Comparison of ENCODE assay signal across 8 cellular contexts in genomic region chr3:16512435-16513140, GRCh38. TPM values are rescaled to one million over a fixed set of nuclear protein-coding genes. Genes with fewer than 3 reads are reported as not detected.
A peak's percentile ranks its signal among the peaks of the same experiment; 100 is the strongest.
DNase-seq lines count a peak whose midpoint lies in the region; ATAC-seq and TF ChIP-seq lines count a peak whose summit lies in the region.

No MANE protein-coding gene starts in this region.

- peak; percentile 28 for DNase-seq in ELF-1 (ENCODE audit: low read depth, low spot score)
- peak; percentile 91 for DNase-seq in NAMALWA (ENCODE audit: low spot score)
- peak; percentile 30 for DNase-seq in activated T-cell treated with anti-CD3 and anti-CD28 coated beads, Interleukin-2, amount 50 U/mL, for 4 hours
- DNase-seq in fibroblast of the conjunctiva (ENCODE audit: low read depth) = peak; percentile 17
- no peak for DNase-seq in neuronal stem cell (ENCODE audit: low spot score)
- DNase-seq in vagina (ENCODE audit: extremely low spot score in 2 of 2) = no peak
- no peak for DNase-seq in NCI-H1092 (lab: John Stamatoyannopoulos, UW)

- peak; percentile 11 for ATAC-seq in GM21723 (IDR thresholded peaks at IDR 0.05; ENCODE audit: unreplicated experiment)
- ATAC-seq in activated T-cell treated with anti-CD3 and anti-CD28 coated beads, Interleukin-2, amount 50 U/mL, for 4 hours = peak; percentile 32 to 52

- H2BK5ac ChIP-seq in neuronal stem cell (ENCODE audit: low read length) = peak overlapping the region; percentile 14

- peak overlapping the region; percentile 74 for H3K9ac ChIP-seq in neuronal stem cell (ENCODE audit: low read depth, low read length, poor library complexity)

- intact Hi-C loops in vagina (cut with DNase I) = loop anchor here (10.0 kb wide), 3 partner anchors 68 to 198 kb away; no protein-coding TSS in a partner anchor

- H3K18ac ChIP-seq in neuronal stem cell (ENCODE audit: low read length) = peak overlapping the region; percentile 72

- H2AK5ac ChIP-seq in neuronal stem cell (ENCODE audit: low read depth, low read length) = no peak overlapping the region

- H3K4me2 ChIP-seq in neuronal stem cell (ENCODE audit: insufficient read depth, low read length, poor library complexity, severe bottlenecking) = peak overlapping the region; percentile 94

- H3K36me3 ChIP-seq in neuronal stem cell (replicated peaks in 1 of 2; ENCODE audit: control insufficient read depth in 2 of 2, insufficient read depth in 2 of 2, low read length in 2 of 2) (peaks cover 0 to under 1% of the 10 kb centered on the region in 2 donors), vagina (no peaks in the 10 kb centered on the region)

- TF ChIP-seq CTCF in vagina (IDR thresholded peaks at IDR 0.05) = no peak

- no peaks in the 10 kb centered on the region for H3K27me3 Mint-ChIP-seq in activated T-cell treated with anti-CD3 and anti-CD28 coated beads, Interleukin-2, amount 50 U/mL, for 4 hours (ENCODE audit: low read depth)

- no peak overlapping the region for H2BK12ac ChIP-seq in neuronal stem cell (ENCODE audit: low read length)

- H2AFZ ChIP-seq in neuronal stem cell (ENCODE audit: low read length) = peak overlapping the region; percentile 96

- peak overlapping the region; percentile 47 for H3K14ac ChIP-seq in neuronal stem cell (ENCODE audit: low read length)

- H3K36me3 Mint-ChIP-seq in activated T-cell treated with anti-CD3 and anti-CD28 coated beads, Interleukin-2, amount 50 U/mL, for 4 hours (ENCODE audit: insufficient read depth) = peaks cover 5% of the 10 kb centered on the region

- WGBS in neuronal stem cell (ENCODE audit: extremely low coverage in 2 of 2, insufficient read length in 2 of 2, insufficient replicate concordance in 1 of 2), 2 donors = no CpG with 5 or more reads among the region's 37 CpGs

- H3K27ac ChIP-seq in neuronal stem cell (replicated peaks; ENCODE audit: low read length) (no peak overlapping the region), vagina (peak overlapping the region; percentile 77)

- no peak for TF ChIP-seq POLR2A in vagina (IDR thresholded peaks at IDR 0.05)

- peak overlapping the region; percentile 50 for H2BK15ac ChIP-seq in neuronal stem cell (ENCODE audit: low read length)

- H3K9me3 ChIP-seq in neuronal stem cell (replicated peaks in 1 of 2; ENCODE audit: control insufficient read depth in 2 of 2, insufficient read depth in 1 of 2, low read depth in 1 of 2, low read length in 2 of 2) = peaks cover 0 to under 1% of the 10 kb centered on the region in 2 donors
- no peaks in the 10 kb centered on the region for H3K9me3 ChIP-seq in vagina

- no peak overlapping the region for H4K91ac ChIP-seq in neuronal stem cell (ENCODE audit: low read depth, low read length, poor library complexity)

- H4K8ac ChIP-seq in neuronal stem cell (ENCODE audit: low read depth, low read length) = no peak overlapping the region

- peak overlapping the region; percentile 27 for H3K23ac ChIP-seq in neuronal stem cell (ENCODE audit: low read depth, low read length, poor library complexity)

- peaks cover 70% of the 10 kb centered on the region for H3K4me1 Mint-ChIP-seq in activated T-cell treated with anti-CD3 and anti-CD28 coated beads, Interleukin-2, amount 50 U/mL, for 4 hours (ENCODE audit: low read depth)

- H3K4me3 Mint-ChIP-seq in activated T-cell treated with anti-CD3 and anti-CD28 coated beads, Interleukin-2, amount 50 U/mL, for 4 hours = peak overlapping the region; percentile 98

- no peaks in the 10 kb centered on the region for H3K79me1 ChIP-seq in neuronal stem cell (ENCODE audit: low read depth, low read length)

- H3K27me3 ChIP-seq in neuronal stem cell (ENCODE audit: control insufficient read depth in 3 of 3, insufficient read depth in 3 of 3, low read depth in 1 of 3, low read length in 3 of 3) (peaks cover 13 to 31% (median 29%) of the 10 kb centered on the region in 3 experiments), vagina (no peaks in the 10 kb centered on the region)

- H3K9me3 Mint-ChIP-seq in activated T-cell treated with anti-CD3 and anti-CD28 coated beads, Interleukin-2, amount 50 U/mL, for 4 hours = no peaks in the 10 kb centered on the region

- H2BK120ac ChIP-seq in neuronal stem cell (ENCODE audit: low read depth, low read length) = no peak overlapping the region

- H3K4me1 ChIP-seq in neuronal stem cell (ENCODE audit: control insufficient read depth in 2 of 2, insufficient read depth in 1 of 2, low read depth in 1 of 2, low read length in 2 of 2) = peaks cover 10 to 26% of the 10 kb centered on the region in 2 donors
- peaks cover 36% of the 10 kb centered on the region for H3K4me1 ChIP-seq in vagina

- H3K4me3 ChIP-seq in neuronal stem cell (ENCODE audit: low read length in 2 of 2) (peak overlapping the region; percentile 61 to 88), vagina (peak overlapping the region; percentile 77 to 88)

- no peak overlapping the region for H3K4ac ChIP-seq in neuronal stem cell (ENCODE audit: low read length)

RNA-seq across cellular contexts. Expression of gene RFTN1, which starts 0.9 kb away (rescaled TPM):
- 10 to 100 TPM; 52.9 to 72.4 (median 69.6) TPM for total RNA-seq in activated T-cell treated with anti-CD3 and anti-CD28 coated beads, Interleukin-2, amount 50 U/mL, for 4 hours
- 0.78 TPM for polyA plus RNA-seq in neuronal stem cell (2013, experiment 1 of 2)
- polyA plus RNA-seq in neuronal stem cell (2013, experiment 2 of 2) = 0.76 TPM
- total RNA-seq in vagina = 47.4 TPM

Comparison
In these comparisons a context has a peak if more than half of its experiments do, and no peak if none do; other contexts are left out.
1. DNase-seq: peak in ELF-1 (single experiment), NAMALWA (single experiment), activated T-cell treated with anti-CD3 and anti-CD28 coated beads, Interleukin-2, amount 50 U/mL, for 4 hours (single experiment) and fibroblast of the conjunctiva (single experiment); none in neuronal stem cell (single experiment), vagina (0 of 2) and NCI-H1092 (single experiment).